ENCODE assay signal across 8 cellular contexts in genomic region chr11:29333993-29334780, GRCh38.
A peak's percentile ranks its signal among the peaks of the same experiment; 100 is the strongest.
DNase-seq lines count a peak whose midpoint lies in the region; ATAC-seq and TF ChIP-seq lines count a peak whose summit lies in the region.

No MANE protein-coding gene starts in this region.

- DNase-seq in DMS153 (lab: John Stamatoyannopoulos, UW) (peak; percentile 36), NCI-H748 (lab: John Stamatoyannopoulos, UW; ENCODE audit: unreplicated experiment) (peak; percentile 64), dorsolateral prefrontal cortex (no peak), pulmonary artery endothelial cell (ENCODE audit: low read depth, low spot score) (peak; percentile 15), ecto neural progenitor cell (ENCODE audit: low spot score) (no peak), CD14-positive monocyte (ENCODE audit: low spot score) (no peak)

- ATAC-seq in GM19324 (IDR thresholded peaks at IDR 0.05; ENCODE audit: low FRiP score, unreplicated experiment): peak; percentile 93
- ATAC-seq in HG03103 (IDR thresholded peaks at IDR 0.05; ENCODE audit: low read depth, unreplicated experiment): peak; percentile 89

- no peak overlapping the region for H3K27ac ChIP-seq in dorsolateral prefrontal cortex

- H3K27ac Mint-ChIP-seq in CD14-positive monocyte: no peak overlapping the region

- H3K27me3 ChIP-seq in dorsolateral prefrontal cortex: peaks cover 0 to 26% (median 5%) of the 10 kb centered on the region in 45 donors

- no peaks in the 10 kb centered on the region for H3K4me1 Mint-ChIP-seq in CD14-positive monocyte

- TF ChIP-seq CTCF in dorsolateral prefrontal cortex (IDR thresholded peaks at IDR 0.05 in 54 of 56, conservative IDR thresholded peaks at IDR 0.05 in 2 of 56; ENCODE audit: low read depth in 1 of 56, partially characterized antibody in 56 of 56) (peak; percentile 18 to 72 (median 52)), CD14-positive monocyte (IDR thresholded peaks at IDR 0.05) (no peak)

- H3K4me3 ChIP-seq in dorsolateral prefrontal cortex: no peak overlapping the region

- intact Hi-C loops in dorsolateral prefrontal cortex (cut with DNase I): loop anchor here (5.0 to 10.0 kb wide), 2 partner anchors 1637 to 1829 kb away; partner anchors contain the start of gene LIN7C (in 1 of the 2)
- intact Hi-C loops in CD14-positive monocyte (cut with micrococcal nuclease): no loop called here

- no peaks in the 10 kb centered on the region for H3K9me3 Mint-ChIP-seq in CD14-positive monocyte

- H3K4me3 Mint-ChIP-seq in CD14-positive monocyte: no peak overlapping the region

- no peaks in the 10 kb centered on the region for H3K36me3 Mint-ChIP-seq in CD14-positive monocyte

- peaks cover 0 to 2% (median 2%) of the 10 kb centered on the region in 3 donors for H3K27me3 Mint-ChIP-seq in CD14-positive monocyte (ENCODE audit: low read depth in 3 of 3)

Comparison
In these comparisons a context has a peak if more than half of its experiments do, and no peak if none do; other contexts are left out.
1. DNase-seq: peak in DMS153 (single experiment), NCI-H748 (single experiment) and pulmonary artery endothelial cell (single experiment); none in dorsolateral prefrontal cortex (0 of 10), ecto neural progenitor cell (single experiment) and CD14-positive monocyte (single experiment).
2. intact Hi-C loops: an anchor here in dorsolateral prefrontal cortex (5.0 to 10.0 kb wide); none called in CD14-positive monocyte.